In genomic region chr17:81794509-81794908, GRCh38 we compare ENCODE assay signal across 1 cellular context.
TF ChIP-seq lines count a peak whose summit lies in the region.

No MANE protein-coding gene starts in this region.

TF ChIP-seq in K562, 482 proteins besides CTCF, POLR2A, EP300 and RAD21:
- TF ChIP-seq TFAP4 (CRISPR knock-in tag; IDR thresholded peaks at IDR 0.05; ENCODE audit: borderline replicate concordance) = 0 out of 2 replicates have a peak, but pooled peaks have one; percentile 23
- no peak for TF ChIP-seq MYBL2 (IDR thresholded peaks at IDR 0.05; ENCODE audit: low read depth)
- TF ChIP-seq MYBL2 (CRISPR knock-in tag; IDR thresholded peaks at IDR 0.05; ENCODE audit: borderline replicate concordance) = no peak
TF ChIP-seq in K562: peak in this region for 1.
